In the genomic region with DNA sequence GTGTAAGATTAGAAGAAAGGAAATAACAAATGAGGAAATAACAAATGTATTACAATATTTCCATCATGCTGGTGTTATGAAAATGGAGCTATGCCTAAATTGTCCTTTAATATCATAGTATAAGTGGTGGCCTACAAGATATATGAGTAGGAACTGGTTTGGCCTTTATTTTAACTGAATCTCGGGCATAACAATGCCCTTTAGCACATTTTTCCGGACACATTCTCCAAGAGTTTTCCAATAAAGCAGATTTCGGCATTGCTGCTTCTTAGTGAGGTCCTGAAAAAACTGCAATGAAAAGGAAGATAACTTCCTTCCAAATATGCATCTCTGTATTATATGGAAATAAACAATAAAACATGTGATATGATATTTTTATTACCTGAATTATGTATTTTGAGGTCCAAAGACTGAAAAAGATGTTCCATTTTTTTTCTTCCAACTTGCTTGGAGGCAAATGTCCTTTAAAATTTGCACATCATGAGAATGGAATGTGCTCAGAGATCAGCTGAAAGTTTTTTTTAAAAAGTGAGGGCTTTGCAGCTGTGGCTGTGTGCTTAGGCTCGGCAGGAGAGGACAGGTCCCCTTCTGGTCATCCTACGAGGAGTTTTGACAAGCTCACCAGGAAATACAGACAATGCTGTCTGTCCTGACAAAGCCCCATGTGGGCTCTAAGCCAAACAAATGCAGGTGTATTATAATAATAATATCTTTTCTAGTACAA, we compare ENCODE assay signal across 3 cellular contexts.
TF ChIP-seq lines count a peak whose summit lies in the region.

No MANE protein-coding gene starts in this region.

TF ChIP-seq in liver, 16 proteins besides CTCF, POLR2A, EP300 and RAD21:
- no peak for TF ChIP-seq FOXA1 (IDR thresholded peaks at IDR 0.05)
- TF ChIP-seq SP1 (IDR thresholded peaks at IDR 0.05), result no peak
- peak; percentile 13 to 30 for TF ChIP-seq JUND (IDR thresholded peaks at IDR 0.05)
- no peak for TF ChIP-seq TAF1 (conservative IDR thresholded peaks at IDR 0.05)
- no peak for TF ChIP-seq RXRA (IDR thresholded peaks at IDR 0.05)

TF ChIP-seq in HepG2, 621 proteins besides CTCF, POLR2A, EP300 and RAD21:
- no peak for TF ChIP-seq ZNF296 (CRISPR knock-in tag; conservative IDR thresholded peaks at IDR 0.05)
- no peak for TF ChIP-seq MEIS2 (CRISPR knock-in tag; IDR thresholded peaks at IDR 0.05)

TF ChIP-seq in endothelial cell of umbilical vein, 7 proteins besides CTCF, POLR2A, EP300 and RAD21:
- TF ChIP-seq JUN (IDR thresholded peaks at IDR 0.05; ENCODE audit: borderline replicate concordance, insufficient read depth, insufficient read length, low read depth) (peak; percentile 47), FOS (IDR thresholded peaks at IDR 0.05; ENCODE audit: borderline replicate concordance, insufficient read depth, low read length) (peak; percentile 41), MYC (IDR thresholded peaks at IDR 0.05; ENCODE audit: low read depth, low read length) (no peak)
TF ChIP-seq in endothelial cell of umbilical vein: peak in this region for 2.
